Comparison of ENCODE assay signal across 13 cellular contexts in the genomic region with DNA sequence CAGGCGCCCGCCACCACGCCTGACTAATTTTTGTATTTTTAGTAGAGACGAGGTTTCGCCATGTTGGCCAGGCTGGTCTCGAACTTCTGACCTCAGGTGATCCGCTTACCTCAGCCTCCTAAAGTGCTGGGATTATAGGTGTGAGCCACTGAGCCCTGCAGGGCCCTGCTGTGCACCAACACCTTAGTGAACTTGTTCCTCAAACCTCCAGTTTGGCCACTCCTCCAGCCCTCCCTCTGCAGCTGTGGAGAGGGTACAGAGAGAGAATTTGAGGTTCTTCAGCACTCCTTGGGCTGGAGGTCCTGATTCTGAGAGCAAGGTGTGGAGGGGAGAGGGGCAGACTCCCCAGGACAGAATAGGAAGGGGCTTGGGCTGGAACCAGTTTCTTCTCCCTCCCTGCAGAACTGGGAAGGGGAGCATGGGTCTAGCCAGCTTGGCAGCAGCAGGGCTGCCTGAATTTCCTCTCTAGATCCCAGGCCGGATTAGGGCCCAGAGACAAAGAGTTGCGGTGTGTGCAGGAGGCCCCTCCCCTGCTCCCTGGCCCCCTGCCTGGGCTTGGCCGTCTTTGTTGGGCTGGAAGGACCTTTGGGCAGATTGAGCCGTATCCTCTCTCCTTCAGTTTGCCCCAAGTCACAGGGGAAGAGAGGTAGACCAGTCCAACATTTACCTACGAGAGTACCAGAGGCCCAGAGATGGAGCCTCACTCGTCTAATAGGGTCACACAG. TPM values are rescaled to one million over a fixed set of nuclear protein-coding genes. Genes with fewer than 3 reads are reported as not detected.
DNase-seq lines count a peak whose midpoint lies in the region; ATAC-seq and TF ChIP-seq lines count a peak whose summit lies in the region.
"Had no signal": no experiment of that assay in that cellular context is flagged by ENCODE, and none has a peak within 500 bp of the region (broad histone marks: within the 10 kb centered on the region; RNA-seq: fewer than 3 reads in every experiment).

No MANE protein-coding gene starts in this region.

- intact Hi-C loops in right cardiac atrium (cut with DNase I) (no loop called here), psoas muscle (cut with DNase I) (loop anchor here (5.0 to 10.0 kb wide), 2 partner anchors 48 to 55 kb away; no protein-coding TSS in a partner anchor)

- peaks cover 24% of the 10 kb centered on the region for H3K27me3 Mint-ChIP-seq in T-helper 2 cell treated with Interferon-gamma antibody and Interleukin-4, amounts not matched to agents 5 μg/mL and 100 μg/mL, for 36 hours (ENCODE audit: low read depth)
- peaks cover 29% of the 10 kb centered on the region for H3K27me3 Mint-ChIP-seq in T-helper 1 cell treated with Interleukin-12 subunit alpha and Interleukin-12 subunit beta and Interleukin-4 antibody, amounts not matched to agents 30 μg/mL and 1 μg/mL, for 36 hours (ENCODE audit: low read depth)

- H3K27ac ChIP-seq in right cardiac atrium (ENCODE audit: low read length) = no peak overlapping the region
- H3K27ac ChIP-seq in psoas muscle = no peak overlapping the region
- H3K27ac ChIP-seq: PC-9 had no signal

- no peak overlapping the region for H3K4me3 ChIP-seq in right cardiac atrium (ENCODE audit: low read length)
- H3K4me3 ChIP-seq in psoas muscle = no peak overlapping the region
- H3K4me3 ChIP-seq: PC-9 had no signal

- ATAC-seq in right cardiac atrium = no peak
- no peak for ATAC-seq in psoas muscle
- no peak for ATAC-seq in GM21576 (IDR thresholded peaks at IDR 0.05; ENCODE audit: unreplicated experiment)
- no peak for ATAC-seq in GM18517 (IDR thresholded peaks at IDR 0.05; ENCODE audit: unreplicated experiment)

- peaks cover 0 to 13% of the 10 kb centered on the region in 2 donors for H3K36me3 ChIP-seq in psoas muscle (ENCODE audit: insufficient read depth in 1 of 2, low read depth in 1 of 2)

- H3K4me1 ChIP-seq in right cardiac atrium (ENCODE audit: control insufficient read depth, insufficient read depth, low read length) (no peaks in the 10 kb centered on the region), psoas muscle (peaks cover 21% of the 10 kb centered on the region)

- TF ChIP-seq CTCF in psoas muscle (IDR thresholded peaks at IDR 0.05) = no peak

- no peak for DNase-seq in T-helper 2 cell treated with Interferon-gamma antibody and Interleukin-4, amounts not matched to agents 5 μg/mL and 100 μg/mL, for 36 hours (ENCODE audit: low spot score)
- DNase-seq in T-helper 2 cell (no peak), right cardiac atrium (peak in 2 of 3 donors; percentile 46 to 76), psoas muscle (peak; percentile 12 to 63), NCI-H1436 (lab: John Stamatoyannopoulos, UW) (no peak)
- DNase-seq: DMS79; effector CD8-positive, alpha-beta T cell; NCI-H1694; PC-9 had no signal

- H3K27me3 ChIP-seq in right cardiac atrium (ENCODE audit: control insufficient read depth, insufficient read depth) = no peaks in the 10 kb centered on the region
- H3K27me3 ChIP-seq in psoas muscle (ENCODE audit: insufficient read depth in 3 of 3, low read length in 2 of 3) = peaks cover 0 to 25% (median 12%) of the 10 kb centered on the region in 3 donors

- peaks cover 26% of the 10 kb centered on the region for H3K4me1 Mint-ChIP-seq in T-helper 2 cell treated with Interferon-gamma antibody and Interleukin-4, amounts not matched to agents 5 μg/mL and 100 μg/mL, for 36 hours (ENCODE audit: low read depth)
- H3K4me1 Mint-ChIP-seq in T-helper 1 cell treated with Interleukin-12 subunit alpha and Interleukin-12 subunit beta and Interleukin-4 antibody, amounts not matched to agents 30 μg/mL and 1 μg/mL, for 36 hours (ENCODE audit: low read depth) = peaks cover 17% of the 10 kb centered on the region

- H3K9me3 ChIP-seq in right cardiac atrium (ENCODE audit: control insufficient read depth, low read length) (no peaks in the 10 kb centered on the region), psoas muscle (no peaks in the 10 kb centered on the region)

- H3K4me3 Mint-ChIP-seq in T-helper 2 cell treated with Interferon-gamma antibody and Interleukin-4, amounts not matched to agents 5 μg/mL and 100 μg/mL, for 36 hours = peak overlapping the region; percentile 98
- peak overlapping the region; percentile 86 for H3K4me3 Mint-ChIP-seq in T-helper 1 cell treated with Interleukin-12 subunit alpha and Interleukin-12 subunit beta and Interleukin-4 antibody, amounts not matched to agents 30 μg/mL and 1 μg/mL, for 36 hours

- peak overlapping the region; percentile 31 for H3K27ac Mint-ChIP-seq in T-helper 2 cell treated with Interferon-gamma antibody and Interleukin-4, amounts not matched to agents 5 μg/mL and 100 μg/mL, for 36 hours
- no peak overlapping the region for H3K27ac Mint-ChIP-seq in T-helper 1 cell treated with Interleukin-12 subunit alpha and Interleukin-12 subunit beta and Interleukin-4 antibody, amounts not matched to agents 30 μg/mL and 1 μg/mL, for 36 hours

- 72% methylated on average over 13 of the region's 13 CpGs for WGBS in right cardiac atrium
- WGBS in psoas muscle, 3 donors = 75 to 78% (median 77%) methylated on average over 12 to 13 of the region's 13 CpGs

- H3K9me3 Mint-ChIP-seq in T-helper 2 cell treated with Interferon-gamma antibody and Interleukin-4, amounts not matched to agents 5 μg/mL and 100 μg/mL, for 36 hours = no peaks in the 10 kb centered on the region
- H3K9me3 Mint-ChIP-seq in T-helper 1 cell treated with Interleukin-12 subunit alpha and Interleukin-12 subunit beta and Interleukin-4 antibody, amounts not matched to agents 30 μg/mL and 1 μg/mL, for 36 hours = no peaks in the 10 kb centered on the region

- peaks cover 10% of the 10 kb centered on the region for H3K36me3 Mint-ChIP-seq in T-helper 2 cell treated with Interferon-gamma antibody and Interleukin-4, amounts not matched to agents 5 μg/mL and 100 μg/mL, for 36 hours (ENCODE audit: low read depth)
- peaks cover 7% of the 10 kb centered on the region for H3K36me3 Mint-ChIP-seq in T-helper 1 cell treated with Interleukin-12 subunit alpha and Interleukin-12 subunit beta and Interleukin-4 antibody, amounts not matched to agents 30 μg/mL and 1 μg/mL, for 36 hours (ENCODE audit: low read depth)

RNA-seq across cellular contexts. Expression of a gene that starts 2.3 kb away (rescaled TPM):
- total RNA-seq in right cardiac atrium = 10 to 100 TPM; 14.3 to 17.7 (median 15.9) TPM
- polyA plus RNA-seq in right cardiac atrium = 16.7 TPM
- 10 to 100 TPM; 12.1 to 23.5 (median 14.2) TPM for total RNA-seq in psoas muscle
- 10 to 100 TPM; 19.7 to 23.5 (median 21.3) TPM for polyA plus RNA-seq in psoas muscle

RNA-seq across cellular contexts. Expression of a gene that starts 2.5 kb away (rescaled TPM):
- under 1 TPM in 3 of 4 donors, not detected in 1; 0.18 to 0.48 (median 0.20) TPM for total RNA-seq in right cardiac atrium
- 0.32 TPM for polyA plus RNA-seq in right cardiac atrium
- not detected for total RNA-seq in psoas muscle
- under 1 TPM in 1 of 3 donors, not detected in 2; 0.13 TPM for polyA plus RNA-seq in psoas muscle
- total RNA-seq: A172 had no signal

RNA-seq across cellular contexts. Expression of a gene that starts 12.9 kb away (rescaled TPM):
- under 1 TPM in 3 of 4 donors, not detected in 1; 0.42 to 0.68 (median 0.50) TPM for total RNA-seq in right cardiac atrium
- 0.18 TPM for polyA plus RNA-seq in right cardiac atrium
- total RNA-seq in psoas muscle = under 1 TPM in 2 of 4 donors, not detected in 2; 0.37 to 0.56 TPM
- polyA plus RNA-seq in psoas muscle = under 1 TPM in 1 of 3 donors, not detected in 2; 0.14 TPM

RNA-seq across cellular contexts. Expression of a gene that starts 34.5 kb away (rescaled TPM):
- total RNA-seq in right cardiac atrium (1 to 10 TPM; 5.8 to 7.4 (median 6.3) TPM), psoas muscle (1 to 10 TPM; 1.3 to 2.6 (median 2.0) TPM)
- polyA plus RNA-seq in right cardiac atrium (6.4 TPM), psoas muscle (under 1 TPM; 0.53 to 1.00 (median 0.82) TPM)

Comparison
In these comparisons a context has a peak if more than half of its experiments do, and no peak if none do; other contexts are left out.
1. DNase-seq: peak in right cardiac atrium (2 of 3) and psoas muscle (2 of 2); none in T-helper 2 cell treated with Interferon-gamma antibody and Interleukin-4, amounts not matched to agents 5 μg/mL and 100 μg/mL, for 36 hours (single experiment), T-helper 2 cell (0 of 5) and NCI-H1436 (single experiment).
2. intact Hi-C loops: an anchor here in psoas muscle (5.0 to 10.0 kb wide); none called in right cardiac atrium.